1 cellular context compared by ENCODE assay signal in genomic region chr9:129737479-129738269, GRCh38.
TF ChIP-seq lines count a peak whose summit lies in the region.

No MANE protein-coding gene starts in this region.

TF ChIP-seq in HepG2, 621 proteins besides CTCF, POLR2A, EP300 and RAD21 (continued from another document and continues in another):
- no peak for TF ChIP-seq ZNF275 (CRISPR knock-in tag; IDR thresholded peaks at IDR 0.05; ENCODE audit: borderline replicate concordance)
- TF ChIP-seq ZNF678 (CRISPR knock-in tag; IDR thresholded peaks at IDR 0.05), result no peak
- peak; percentile 39; the same call in 1 of the 2 replicates for TF ChIP-seq ZFY (CRISPR knock-in tag; IDR thresholded peaks at IDR 0.05)
- TF ChIP-seq KLF13 (CRISPR knock-in tag; IDR thresholded peaks at IDR 0.05), result no peak
- no peak for TF ChIP-seq ZFP62 (CRISPR knock-in tag; IDR thresholded peaks at IDR 0.05)
- no peak for TF ChIP-seq TFAP4 (IDR thresholded peaks at IDR 0.05; ENCODE audit: borderline replicate concordance, low read depth)
- TF ChIP-seq ZSCAN12 (CRISPR knock-in tag; IDR thresholded peaks at IDR 0.05), result no peak
- TF ChIP-seq ATF4 (CRISPR knock-in tag; IDR thresholded peaks at IDR 0.05), result no peak
- no peak for TF ChIP-seq ZNF230 (CRISPR knock-in tag; IDR thresholded peaks at IDR 0.05)
- TF ChIP-seq ZKSCAN5 (CRISPR knock-in tag; IDR thresholded peaks at IDR 0.05), result no peak
- TF ChIP-seq ZNF780A (CRISPR knock-in tag; IDR thresholded peaks at IDR 0.05), result no peak
- no peak for TF ChIP-seq PPARG (CRISPR knock-in tag; conservative IDR thresholded peaks at IDR 0.05)
- TF ChIP-seq DRAP1 (CRISPR knock-in tag; IDR thresholded peaks at IDR 0.05), result no peak
- TF ChIP-seq ZHX2 (IDR thresholded peaks at IDR 0.05; ENCODE audit: low read depth), result no peak
- no peak for TF ChIP-seq ZHX2 (CRISPR knock-in tag; IDR thresholded peaks at IDR 0.05; ENCODE audit: borderline replicate concordance)
- TF ChIP-seq ZNF253 (CRISPR knock-in tag; IDR thresholded peaks at IDR 0.05; ENCODE audit: borderline replicate concordance), result no peak
- TF ChIP-seq CEBPZ (IDR thresholded peaks at IDR 0.05; ENCODE audit: low read length), result no peak
- no peak for TF ChIP-seq SPEN (CRISPR knock-in tag; IDR thresholded peaks at IDR 0.05; ENCODE audit: low read depth)
- TF ChIP-seq NFE2L2 (IDR thresholded peaks at IDR 0.05; ENCODE audit: low read length), result no peak
- TF ChIP-seq ATF1 (CRISPR knock-in tag; IDR thresholded peaks at IDR 0.05), result no peak
- TF ChIP-seq SRF (IDR thresholded peaks at IDR 0.05; ENCODE audit: low read depth, low read length), result no peak
- no peak for TF ChIP-seq DNMT3B (CRISPR knock-in tag; conservative IDR thresholded peaks at IDR 0.05)
- TF ChIP-seq HOMEZ (CRISPR knock-in tag; IDR thresholded peaks at IDR 0.05; ENCODE audit: low read depth), result no peak
- peak; percentile 83 for TF ChIP-seq STAG1 (CRISPR knock-in tag; IDR thresholded peaks at IDR 0.05)
- TF ChIP-seq HOXD1 (CRISPR knock-in tag; IDR thresholded peaks at IDR 0.05), result no peak
- TF ChIP-seq ATAD3A (CRISPR knock-in tag; IDR thresholded peaks at IDR 0.05), result no peak
- TF ChIP-seq ZSCAN20 (CRISPR knock-in tag; IDR thresholded peaks at IDR 0.05; ENCODE audit: borderline replicate concordance), result 0 out of 2 replicates have a peak, but pooled peaks have one; percentile 75
- no peak for TF ChIP-seq RFXANK (CRISPR knock-in tag; IDR thresholded peaks at IDR 0.05)
- TF ChIP-seq ZNF557 (CRISPR knock-in tag; IDR thresholded peaks at IDR 0.05), result no peak
- TF ChIP-seq SAP130 (CRISPR knock-in tag; IDR thresholded peaks at IDR 0.05; ENCODE audit: low read depth), result peak; percentile 46
- TF ChIP-seq PCBP1 (IDR thresholded peaks at IDR 0.05; ENCODE audit: borderline replicate concordance, low read depth, low read length), result no peak
- no peak for TF ChIP-seq RBAK (CRISPR knock-in tag; IDR thresholded peaks at IDR 0.05)
- TF ChIP-seq ZNF691 (CRISPR knock-in tag; IDR thresholded peaks at IDR 0.05; ENCODE audit: borderline replicate concordance, low read depth), result 0 out of 2 replicates have a peak, but pooled peaks have one; percentile 12
- TF ChIP-seq SP5 (CRISPR knock-in tag; IDR thresholded peaks at IDR 0.05; ENCODE audit: borderline replicate concordance, low read depth), result no peak
- no peak for TF ChIP-seq ZBTB44 (CRISPR knock-in tag; IDR thresholded peaks at IDR 0.05)
- TF ChIP-seq SUZ12 (IDR thresholded peaks at IDR 0.05; ENCODE audit: low read depth, low read length), result no peak
- TF ChIP-seq ZNF607 (CRISPR knock-in tag; IDR thresholded peaks at IDR 0.05; ENCODE audit: borderline replicate concordance), result no peak
- no peak for TF ChIP-seq ZNF235 (CRISPR knock-in tag; IDR thresholded peaks at IDR 0.05; ENCODE audit: borderline replicate concordance)
- TF ChIP-seq ZNF501 (CRISPR knock-in tag; IDR thresholded peaks at IDR 0.05), result 0 out of 2 replicates have a peak, but pooled peaks have one; percentile 38
- TF ChIP-seq ZNF616 (CRISPR knock-in tag; IDR thresholded peaks at IDR 0.05; ENCODE audit: low read depth), result no peak
- peak; percentile 29; the same call in 1 of the 2 replicates for TF ChIP-seq ZNF350 (CRISPR knock-in tag; IDR thresholded peaks at IDR 0.05; ENCODE audit: borderline replicate concordance, low read depth)
- no peak for TF ChIP-seq KLF9 (CRISPR knock-in tag; IDR thresholded peaks at IDR 0.05; ENCODE audit: low read depth)
- TF ChIP-seq CCDC6 (CRISPR knock-in tag; IDR thresholded peaks at IDR 0.05), result no peak
- TF ChIP-seq ATF7-NPFF (CRISPR knock-in tag; IDR thresholded peaks at IDR 0.05; ENCODE audit: low read depth), result 0 out of 2 replicates have a peak, but pooled peaks have one; percentile 42
- no peak for TF ChIP-seq CBX1 (IDR thresholded peaks at IDR 0.05; ENCODE audit: low read depth)
- no peak for TF ChIP-seq ZNF136 (CRISPR knock-in tag; IDR thresholded peaks at IDR 0.05; ENCODE audit: low read depth)
- no peak for TF ChIP-seq GATAD2A (CRISPR knock-in tag; IDR thresholded peaks at IDR 0.05)
- TF ChIP-seq GABPB1 (CRISPR knock-in tag; IDR thresholded peaks at IDR 0.05), result peak; percentile 83; the same call in 1 of the 2 replicates
- TF ChIP-seq YEATS2 (CRISPR knock-in tag; IDR thresholded peaks at IDR 0.05; ENCODE audit: borderline replicate concordance), result no peak
- no peak for TF ChIP-seq GATA4 (IDR thresholded peaks at IDR 0.05; ENCODE audit: borderline replicate concordance, low read depth)
